ENCODE assay signal across 12 cellular contexts in genomic region chr18:9824862-9825479, GRCh38.
DNase-seq lines count a peak whose midpoint lies in the region; ATAC-seq and TF ChIP-seq lines count a peak whose summit lies in the region.
"Had no signal": no experiment of that assay in that cellular context is flagged by ENCODE, and none has a peak within 500 bp of the region (broad histone marks: within the 10 kb centered on the region; RNA-seq: fewer than 3 reads in every experiment).

No MANE protein-coding gene starts in this region.

- BruUV-seq in Panc1 (replicated peaks; lab: Mats Ljungman, UMichigan): no TSS peak

- H3K36me3 ChIP-seq in Panc1 (ENCODE audit: control insufficient read depth, insufficient read depth, low read length) (no peaks in the 10 kb centered on the region), mucosa of rectum (ENCODE audit: control insufficient read depth in 2 of 2, insufficient read depth in 2 of 2, low read length in 2 of 2) (no peaks in the 10 kb centered on the region), tibial artery (no peaks in the 10 kb centered on the region), H7 (replicated peaks; ENCODE audit: control insufficient read depth, insufficient read depth, low read length) (no peaks in the 10 kb centered on the region; the same call in 1 of the 2 replicates)

- no peak for ATAC-seq in Panc1
- ATAC-seq: GM12878 had no signal

- H3K27me3 ChIP-seq in Panc1 (ENCODE audit: control insufficient read depth, insufficient read depth, low read length) (no peaks in the 10 kb centered on the region), mucosa of rectum (ENCODE audit: control insufficient read depth in 2 of 2, insufficient read depth in 2 of 2, low read length in 2 of 2) (no peaks in the 10 kb centered on the region), tibial artery (no peaks in the 10 kb centered on the region), H7 (ENCODE audit: control insufficient read depth, insufficient read depth, low read length) (no peaks in the 10 kb centered on the region)

- POLR2A ChIA-PET in Panc1 (lab: Charles Lee): no interaction called here

- H3K9me3 ChIP-seq in Panc1 (ENCODE audit: control insufficient read depth, insufficient read depth, low read depth, low read length): no peaks in the 10 kb centered on the region
- H3K9me3 ChIP-seq in mucosa of rectum (ENCODE audit: control insufficient read depth in 2 of 2, low read length in 2 of 2): no peaks in the 10 kb centered on the region
- H3K9me3 ChIP-seq in tibial artery: no peaks in the 10 kb centered on the region

- peaks cover 60% of the 10 kb centered on the region for H3K4me1 ChIP-seq in Panc1 (ENCODE audit: control insufficient read depth, insufficient read depth, low read length)
- peaks cover 19 to 29% of the 10 kb centered on the region in 2 donors for H3K4me1 ChIP-seq in mucosa of rectum (ENCODE audit: control insufficient read depth in 2 of 2, insufficient read depth in 2 of 2, low read length in 2 of 2)
- H3K4me1 ChIP-seq in tibial artery: peaks cover 0 to 57% (median 42%) of the 10 kb centered on the region in 4 donors

- H3K27ac ChIP-seq in Panc1 (ENCODE audit: low read length) (peak overlapping the region; percentile 73), epithelial cell of prostate (peak overlapping the region; percentile 92), mucosa of rectum (ENCODE audit: low read depth in 2 of 2, low read length in 2 of 2) (peak overlapping the region; percentile 78 to 81), tibial artery (peak overlapping the region; percentile 28 to 53)

- DNase-seq in Panc1 (ENCODE audit: low read depth, low spot score) (no peak), epithelial cell of prostate (ENCODE audit: low read depth, low spot score) (no peak), tibial artery (no peak), NCI-H146 (lab: John Stamatoyannopoulos, UW) (no peak), H7 (no peak), NCI-H526 (lab: John Stamatoyannopoulos, UW) (no peak), SKM-1 (lab: John Stamatoyannopoulos, UW; ENCODE audit: unreplicated experiment) (no peak)
- DNase-seq: activated CD8-positive, alpha-beta memory T cell treated with anti-CD3 and anti-CD28 coated beads, Interleukin-2, amount 50 U/mL, for 48 hours; mesendoderm; stimulated activated CD4-positive, alpha-beta T cell treated with anti-CD3 and anti-CD28 coated beads, Interleukin-12 subunit alpha, Interleukin-12 subunit beta, amount 100 ng/mL, for 4 hours had no signal

- CTCF ChIA-PET in Panc1 (lab: Charles Lee): no interaction called here

- intact Hi-C loops in Panc1 (cut with micrococcal nuclease; ENCODE audit: unreplicated experiment): loop anchor here (10.0 kb wide), 1 partner anchor 90 kb away; the partner anchor contains the start of gene VAPA
- intact Hi-C loops in tibial artery (cut with DNase I; ENCODE audit: low total_unique reads): no loop called here

- in situ Hi-C loops in Panc1 (cut with HindIII; ENCODE audit: low pct_unique_long_range_greater_than_20kb, low sequenced_read_pairs): no loop called here

- H3K4me3 ChIP-seq in Panc1 (ENCODE audit: low read depth in 2 of 2, low read length in 2 of 2): no peak overlapping the region
- peak overlapping the region in 1 of 2 donors; percentile 23 for H3K4me3 ChIP-seq in mucosa of rectum (ENCODE audit: low read length in 2 of 2)
- H3K4me3 ChIP-seq in tibial artery: no peak overlapping the region
- H3K4me3 ChIP-seq in H7 (ENCODE audit: insufficient read depth, low read depth, low read length): no peak overlapping the region
- H3K4me3 ChIP-seq: GM12878 had no signal

- no peak overlapping the region for H3K9ac ChIP-seq in mucosa of rectum (ENCODE audit: low read depth in 1 of 2, low read length in 2 of 2)

- TF ChIP-seq CTCF in Panc1 (IDR thresholded peaks at IDR 0.05) (no peak), tibial artery (IDR thresholded peaks at IDR 0.05) (no peak)

Comparison
In these comparisons a context has a peak if more than half of its experiments do, and no peak if none do; other contexts are left out.
1. H3K27ac ChIP-seq: peak in every context shown above with its lines; median percentile 92 in epithelial cell of prostate; 80 in mucosa of rectum; 73 in Panc1; 40 in tibial artery.